ENCODE assay signal across 20 cellular contexts in the genomic region with DNA sequence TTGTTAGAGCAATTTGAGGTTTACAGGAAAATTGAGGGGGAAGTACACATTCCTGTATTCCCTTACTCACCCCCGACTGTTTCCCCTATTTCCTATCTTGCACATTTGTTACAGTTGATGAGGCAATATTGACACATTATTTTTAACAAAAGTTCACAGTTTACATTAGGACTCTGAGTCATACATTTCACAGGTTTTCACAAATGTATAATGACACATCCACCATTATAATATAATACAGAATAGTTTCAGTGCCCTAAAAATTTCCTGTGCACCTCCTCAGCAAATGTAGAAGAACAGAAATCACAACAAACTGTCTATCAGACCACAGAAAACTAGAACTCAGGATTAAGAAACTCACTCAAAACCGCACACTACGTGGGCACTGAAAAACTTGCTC.
A peak's percentile ranks its signal among the peaks of the same experiment; 100 is the strongest.
DNase-seq lines count a peak whose midpoint lies in the region; FAIRE-seq and TF ChIP-seq lines count a peak whose summit lies in the region.
"Had no signal": no experiment of that assay in that cellular context is flagged by ENCODE, and none has a peak within 500 bp of the region (broad histone marks: within the 10 kb centered on the region; RNA-seq: fewer than 3 reads in every experiment).

No MANE protein-coding gene starts in this region.

- H3K27ac ChIP-seq in neutrophil (peak overlapping the region; percentile 90), thyroid gland (no peak overlapping the region)
- H3K27ac ChIP-seq: brain microvascular endothelial cell, esophagus muscularis mucosa, testis, WERI-Rb-1 had no signal

- FAIRE-seq in bronchial epithelial cell (lab: Jason Lieb, UNC): no peak

- H3K27me3 ChIP-seq in bronchial epithelial cell (ENCODE audit: control insufficient read depth, insufficient read depth, low read length): no peaks in the 10 kb centered on the region
- peaks cover under 1% of the 10 kb centered on the region for H3K27me3 ChIP-seq in neutrophil
- H3K27me3 ChIP-seq in thyroid gland: no peaks in the 10 kb centered on the region
- H3K27me3 ChIP-seq: brain microvascular endothelial cell, esophagus muscularis mucosa, testis had no signal

- H3K9me3 ChIP-seq in neutrophil (no peaks in the 10 kb centered on the region), thyroid gland (no peaks in the 10 kb centered on the region)
- H3K9me3 ChIP-seq: esophagus muscularis mucosa, testis had no signal

- H3K4me1 ChIP-seq in neutrophil (ENCODE audit: control insufficient read depth in 1 of 2, insufficient read depth in 1 of 2, low read depth in 1 of 2, low read length in 1 of 2) (peaks cover 52 to 56% of the 10 kb centered on the region in 2 experiments), thyroid gland (no peaks in the 10 kb centered on the region)
- H3K4me1 ChIP-seq: testis had no signal

- H3K36me3 ChIP-seq in bronchial epithelial cell (ENCODE audit: control insufficient read depth, insufficient read depth, low read length) (no peaks in the 10 kb centered on the region), neutrophil (no peaks in the 10 kb centered on the region), thyroid gland (no peaks in the 10 kb centered on the region)
- H3K36me3 ChIP-seq: brain microvascular endothelial cell, esophagus muscularis mucosa, spleen, WERI-Rb-1 had no signal

- intact Hi-C loops in thyroid gland (cut with DNase I): no loop called here

- TF ChIP-seq POLR2A in thyroid gland (IDR thresholded peaks at IDR 0.05): no peak

- no peak overlapping the region for H3K4me3 ChIP-seq in bronchial epithelial cell (ENCODE audit: low read depth, low read length)
- H3K4me3 ChIP-seq in neutrophil (ENCODE audit: low read depth in 1 of 2, low read length in 1 of 2): peak overlapping the region; percentile 6 to 25
- H3K4me3 ChIP-seq in thyroid gland (replicated peaks in 1 of 3): no peak overlapping the region
- H3K4me3 ChIP-seq: esophagus muscularis mucosa, GM23338, spleen, testis had no signal

- WGBS in thyroid gland, 2 donors: 80 to 84% methylated on average over 3 of the region's 3 CpGs

- DNase-seq in Kasumi-1 (lab: John Stamatoyannopoulos, UW): peak; percentile 30 to 50
- peak; percentile 67 to 91 for DNase-seq in NOMO-1 (lab: John Stamatoyannopoulos, UW; ENCODE audit: unreplicated experiment in 2 of 2)
- DNase-seq in bronchial epithelial cell (ENCODE audit: low read depth): peak; percentile 97
- DNase-seq in SW 1271 (lab: John Stamatoyannopoulos, UW): no peak
- no peak for DNase-seq in thyroid gland
- DNase-seq in NCI-H510A (lab: John Stamatoyannopoulos, UW): no peak
- DNase-seq: activated CD4-positive, alpha-beta memory T cell treated with anti-CD3 and anti-CD28 coated beads, Interleukin-2, amount 10 ng/mL, durations not matched to agents 7 days and 5 days; activated T-cell treated with anti-CD3 and anti-CD28 coated beads, Interleukin-2, amount 50 U/mL, for 48 hours; brain microvascular endothelial cell; head of caudate nucleus; immature natural killer cell; Karpas-422; NCI-H1930; NCI-H446 treated with DMSO at 0.1 percent for 48 hours; spleen; testis; WERI-Rb-1 had no signal

- TF ChIP-seq CTCF in bronchial epithelial cell (IDR thresholded peaks at IDR 0.05; ENCODE audit: insufficient read depth, low read length, severe bottlenecking): no peak
- TF ChIP-seq CTCF in neutrophil (IDR thresholded peaks at IDR 0.05): no peak
- TF ChIP-seq CTCF in thyroid gland (IDR thresholded peaks at IDR 0.05): no peak

Comparison
In these comparisons a context has a peak if more than half of its experiments do, and no peak if none do; other contexts are left out.
1. DNase-seq: peak in Kasumi-1 (2 of 2), NOMO-1 (2 of 2) and bronchial epithelial cell (single experiment); none in SW 1271 (0 of 2), thyroid gland (0 of 2) and NCI-H510A (single experiment).
2. H3K4me3 ChIP-seq: peak in neutrophil (2 of 2); none in bronchial epithelial cell (single experiment) and thyroid gland (0 of 3).